In genomic region chr1:155873860-155874259, GRCh38 we compare ENCODE assay signal across 15 cellular contexts. TPM values are rescaled to one million over a fixed set of nuclear protein-coding genes. Genes with fewer than 3 reads are reported as not detected.
DNase-seq lines count a peak whose midpoint lies in the region; ATAC-seq lines count a peak whose summit lies in the region.
"Had no signal": no experiment of that assay in that cellular context is flagged by ENCODE, and none has a peak within 500 bp of the region (broad histone marks: within the 10 kb centered on the region; RNA-seq: fewer than 3 reads in every experiment).

No MANE protein-coding gene starts in this region.

- H3K9me3 ChIP-seq in mesenchymal stem cell (ENCODE audit: control insufficient read depth, low read length): no peaks in the 10 kb centered on the region
- H3K9me3 ChIP-seq: lower lobe of right lung had no signal

- H3K4me2 ChIP-seq in mesenchymal stem cell (ENCODE audit: low read length, poor library complexity, severe bottlenecking): no peak overlapping the region

- no peak overlapping the region for H4K91ac ChIP-seq in mesenchymal stem cell (ENCODE audit: low read length)

- no peak overlapping the region for H4K8ac ChIP-seq in mesenchymal stem cell (ENCODE audit: low read length)

- H2BK12ac ChIP-seq in mesenchymal stem cell (ENCODE audit: low read length in 2 of 2): no peak overlapping the region

- H3K4me1 ChIP-seq in mesenchymal stem cell (ENCODE audit: control insufficient read depth, insufficient read depth, low read depth, low read length): peaks cover 4% of the 10 kb centered on the region
- H3K4me1 ChIP-seq: lower lobe of right lung had no signal

- no peak overlapping the region for H3K4me3 ChIP-seq in mesenchymal stem cell (ENCODE audit: insufficient read depth in 1 of 2, low read depth in 1 of 2, low read length in 2 of 2)
- H3K4me3 ChIP-seq: lower lobe of right lung, skin epidermis had no signal

- H2BK15ac ChIP-seq in mesenchymal stem cell (ENCODE audit: low read depth, poor library complexity, severe bottlenecking): no peak overlapping the region

- DNase-seq in G401 (ENCODE audit: low spot score) (peak; percentile 42), NCI-H2081 treated with DMSO at 0.1 percent for 48 hours (lab: John Stamatoyannopoulos, UW) (peak; percentile 28), caudate nucleus (lab: John Stamatoyannopoulos, UW) (peak in 1 of 61 donors; percentile 9), mesenchymal stem cell (no peak), RPMI8226 (no peak), hippocampal formation (lab: John Stamatoyannopoulos, UW) (no peak)
- DNase-seq: activated naive CD8-positive, alpha-beta T cell treated with anti-CD3 and anti-CD28 coated beads, Interleukin-2, amount 10 ng/mL, durations not matched to agents 7 days and 5 days; effector CD8-positive, alpha-beta T cell; Karpas-422; lower lobe of right lung; NCI-H774 had no signal

- no peak overlapping the region for H2AK5ac ChIP-seq in mesenchymal stem cell (ENCODE audit: low read length, severe bottlenecking)

- 89% methylated on average over 9 of the region's 9 CpGs for WGBS in mesenchymal stem cell

- no peaks in the 10 kb centered on the region for H3K79me1 ChIP-seq in mesenchymal stem cell (replicated peaks; ENCODE audit: low read length, poor library complexity, severe bottlenecking)

- peak overlapping the region; percentile 4 for H3K27ac ChIP-seq in caudate nucleus (ENCODE audit: low read depth, low read length)
- H3K27ac ChIP-seq in mesenchymal stem cell (ENCODE audit: low read length, poor library complexity, severe bottlenecking): no peak overlapping the region
- H3K27ac ChIP-seq: C4-2B, lower lobe of right lung, skin epidermis had no signal

- no peak overlapping the region for H2BK120ac ChIP-seq in mesenchymal stem cell (ENCODE audit: low read depth, low read length)

- H3K9ac ChIP-seq in mesenchymal stem cell (ENCODE audit: low read length): no peak overlapping the region

- H3K23ac ChIP-seq in mesenchymal stem cell (ENCODE audit: low read length in 2 of 2): no peak overlapping the region

- H3K27me3 ChIP-seq in mesenchymal stem cell (ENCODE audit: control insufficient read depth in 1 of 2, insufficient read depth in 1 of 2, low read length in 2 of 2): no peaks in the 10 kb centered on the region

- H2BK5ac ChIP-seq in mesenchymal stem cell (ENCODE audit: low read depth, low read length, poor library complexity, severe bottlenecking): peak overlapping the region; percentile 38

- H2AFZ ChIP-seq in mesenchymal stem cell (ENCODE audit: low read depth, low read length): no peak overlapping the region

- no peak overlapping the region for H3K4ac ChIP-seq in mesenchymal stem cell (ENCODE audit: low read depth in 1 of 2, low read length in 2 of 2)

- in situ Hi-C loops in G401 (cut with HindIII; ENCODE audit: low sequenced_read_pairs): no loop called here

- no peak overlapping the region for H3K18ac ChIP-seq in mesenchymal stem cell (ENCODE audit: low read depth in 1 of 2, low read length in 2 of 2)

- no peak overlapping the region for H3K14ac ChIP-seq in mesenchymal stem cell (ENCODE audit: low read length in 2 of 2)

- no peak for ATAC-seq in GM18873 (IDR thresholded peaks at IDR 0.05; ENCODE audit: low FRiP score, unreplicated experiment)
- no peak for ATAC-seq in HG03135 (IDR thresholded peaks at IDR 0.05; ENCODE audit: unreplicated experiment)
- ATAC-seq: lower lobe of right lung had no signal

- peaks cover 0 to 21% of the 10 kb centered on the region in 2 experiments for H3K36me3 ChIP-seq in mesenchymal stem cell (ENCODE audit: control insufficient read depth in 1 of 2, insufficient read depth in 2 of 2, low read depth in 1 of 2, low read length in 2 of 2)
- H3K36me3 ChIP-seq: lower lobe of right lung had no signal

RNA-seq across cellular contexts. Expression of gene SYT11, which starts 14.5 kb away (rescaled TPM):
- 4.9 and 5.8 TPM in 2 replicates for total RNA-seq in G401 (2014; rRNA removed; shearing (Covaris generic))
- polyA plus RNA-seq in mesenchymal stem cell (2013, experiment 1 of 2): 4.0 TPM
- polyA plus RNA-seq in mesenchymal stem cell (2013, experiment 2 of 2): 3.9 TPM

RNA-seq across cellular contexts. Expression of gene GON4L, which starts 16.8 kb away (rescaled TPM):
- 9.4 and 14.3 TPM in 2 replicates for total RNA-seq in G401 (2014; rRNA removed; shearing (Covaris generic))
- 15.9 TPM for polyA plus RNA-seq in mesenchymal stem cell (2013, experiment 1 of 2)
- polyA plus RNA-seq in mesenchymal stem cell (2013, experiment 2 of 2): 14.2 TPM

RNA-seq across cellular contexts. Expression of gene RIT1, which starts 37.3 kb away (rescaled TPM):
- 22.6 and 43.9 TPM in 2 replicates for total RNA-seq in G401 (2014; rRNA removed; shearing (Covaris generic))
- 33.9 TPM for polyA plus RNA-seq in mesenchymal stem cell (2013, experiment 1 of 2)
- polyA plus RNA-seq in mesenchymal stem cell (2013, experiment 2 of 2): 33.9 TPM

Comparison
In these comparisons a context has a peak if more than half of its experiments do, and no peak if none do; other contexts are left out.
1. DNase-seq: peak in G401 (single experiment) and NCI-H2081 treated with DMSO at 0.1 percent for 48 hours (single experiment); none in mesenchymal stem cell (single experiment), RPMI8226 (single experiment) and hippocampal formation (0 of 2).